28 cellular contexts compared by ENCODE assay signal in genomic region chr17:34601431-34601830, GRCh38. TPM values are rescaled to one million over a fixed set of nuclear protein-coding genes. Genes with fewer than 3 reads are reported as not detected.
A peak's percentile ranks its signal among the peaks of the same experiment; 100 is the strongest.
DNase-seq lines count a peak whose midpoint lies in the region; ATAC-seq and TF ChIP-seq lines count a peak whose summit lies in the region.
"Had no signal": no experiment of that assay in that cellular context is flagged by ENCODE, and none has a peak within 500 bp of the region (broad histone marks: within the 10 kb centered on the region; RNA-seq: fewer than 3 reads in every experiment).

No MANE protein-coding gene starts in this region.

- H3K27me3 Mint-ChIP-seq in glutamatergic neuron (ENCODE audit: unreplicated experiment), result peaks cover 14% of the 10 kb centered on the region

- H3K27ac Mint-ChIP-seq in glutamatergic neuron (ENCODE audit: unreplicated experiment), result peak overlapping the region; percentile 92
- H3K27ac Mint-ChIP-seq: CD14-positive monocyte had no signal

- H3K9me3 Mint-ChIP-seq in glutamatergic neuron (ENCODE audit: unreplicated experiment), result peaks cover 18% of the 10 kb centered on the region
- H3K9me3 Mint-ChIP-seq: CD14-positive monocyte; CD8-positive, alpha-beta memory T cell had no signal

- DNase-seq in NCI-H748 (lab: John Stamatoyannopoulos, UW; ENCODE audit: unreplicated experiment), result peak; percentile 63
- no peak for DNase-seq in NCI-H748 treated with DMSO at 0.1 percent for 48 hours (lab: John Stamatoyannopoulos, UW)
- DNase-seq in NCI-H1436 treated with DMSO at 0.1 percent for 48 hours (lab: John Stamatoyannopoulos, UW), result peak; percentile 76
- DNase-seq in glutamatergic neuron, result no peak
- no peak for DNase-seq in HPDE6-E6E7 (ENCODE audit: extremely low spot score)
- no peak for DNase-seq in iPS-NIHi7 (ENCODE audit: extremely low spot score)
- DNase-seq: 8988T; ACHN; BE2C; Calu3; CD8-positive, alpha-beta memory T cell; DMS79 treated with DMSO at 0.1 percent for 48 hours; Karpas-422; NCI-H1092; NCI-H1694 treated with DMSO at 0.1 percent for 48 hours; NCI-H2081 treated with DMSO at 0.1 percent for 48 hours; NCI-H2171; NCI-H226; NCI-H510A; NCI-H774; SHP77 treated with DMSO at 0.1 percent for 48 hours had no signal

- H3K36me3 Mint-ChIP-seq in glutamatergic neuron (ENCODE audit: unreplicated experiment), result no peaks in the 10 kb centered on the region
- H3K36me3 Mint-ChIP-seq: CD14-positive monocyte; CD8-positive, alpha-beta memory T cell had no signal

- ATAC-seq in HG03565 (IDR thresholded peaks at IDR 0.05; ENCODE audit: unreplicated experiment), result no peak
- ATAC-seq: HCT116, HepG2, Panc1 had no signal

- peaks cover 50% of the 10 kb centered on the region for H3K4me1 Mint-ChIP-seq in glutamatergic neuron (ENCODE audit: low read depth, unreplicated experiment)
- H3K4me1 Mint-ChIP-seq: CD14-positive monocyte; CD8-positive, alpha-beta memory T cell had no signal

- peak overlapping the region; percentile 71 for H3K4me3 Mint-ChIP-seq in glutamatergic neuron (ENCODE audit: unreplicated experiment)
- H3K4me3 Mint-ChIP-seq: CD14-positive monocyte; CD8-positive, alpha-beta memory T cell had no signal

- TF ChIP-seq CTCF in glutamatergic neuron (IDR thresholded peaks at IDR 0.05; ENCODE audit: partially characterized antibody, unreplicated experiment), result no peak

RNA-seq across cellular contexts. Expression of gene TMEM132E, which starts 22.0 kb away (rescaled TPM):
- total RNA-seq in glutamatergic neuron (ENCODE audit: unreplicated experiment), result 93.6 TPM
- total RNA-seq: CD8-positive, alpha-beta memory T cell; HepG2; HT1080; OCI-LY7 had no signal

Comparison
In these comparisons a context has a peak if more than half of its experiments do, and no peak if none do; other contexts are left out.
1. DNase-seq: peak in NCI-H748 (single experiment) and NCI-H1436 treated with DMSO at 0.1 percent for 48 hours (single experiment); none in NCI-H748 treated with DMSO at 0.1 percent for 48 hours (single experiment), glutamatergic neuron (single experiment), HPDE6-E6E7 (single experiment) and iPS-NIHi7 (single experiment).